Comparison of ENCODE assay signal across 18 cellular contexts in the genomic region with DNA sequence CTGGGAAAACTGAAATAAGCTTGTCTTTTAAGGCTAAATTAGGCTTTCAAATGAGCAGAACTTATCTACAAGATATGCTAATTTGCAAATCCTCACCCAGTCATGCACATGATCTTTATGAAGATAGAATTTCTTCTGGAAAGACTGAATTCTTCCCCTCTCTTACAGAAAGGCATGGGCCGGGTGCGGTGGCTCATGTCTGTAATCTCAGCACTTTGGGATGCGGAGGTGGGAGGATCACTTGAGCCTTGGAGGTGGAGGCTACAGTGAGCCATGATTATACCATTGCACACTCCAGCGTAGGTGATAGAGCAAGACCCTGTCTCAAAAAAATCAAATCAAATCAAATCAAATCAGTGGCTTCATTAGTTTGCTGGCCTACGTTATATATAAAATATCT. TPM values are rescaled to one million over a fixed set of nuclear protein-coding genes. Genes with fewer than 3 reads are reported as not detected.
A peak's percentile ranks its signal among the peaks of the same experiment; 100 is the strongest.
DNase-seq lines count a peak whose midpoint lies in the region; ATAC-seq lines count a peak whose summit lies in the region.
"Had no signal": no experiment of that assay in that cellular context is flagged by ENCODE, and none has a peak within 500 bp of the region (broad histone marks: within the 10 kb centered on the region; RNA-seq: fewer than 3 reads in every experiment).

No MANE protein-coding gene starts in this region.

- no peaks in the 10 kb centered on the region for H3K36me3 ChIP-seq in Karpas-422 (ENCODE audit: insufficient read depth, low read length)
- H3K36me3 ChIP-seq: BLaER1 treated with 17β-estradiol and CSF1 and Interleukin-3, amounts not matched to agents 10 nM and 100 nM had no signal

- H3K9ac ChIP-seq in Karpas-422 (ENCODE audit: low read length) = no peak overlapping the region
- H3K9ac ChIP-seq: BLaER1 treated with 17β-estradiol and CSF1 and Interleukin-3, amounts not matched to agents 10 nM and 100 nM had no signal

- H3K4me2 ChIP-seq in Karpas-422 (ENCODE audit: low read depth, low read length, poor library complexity, severe bottlenecking) = no peak overlapping the region
- H3K4me2 ChIP-seq: A549; BLaER1 treated with 17β-estradiol and CSF1 and Interleukin-3, amounts not matched to agents 10 nM and 100 nM had no signal

- H3K4me3 ChIP-seq in Karpas-422 (ENCODE audit: low read length) = no peak overlapping the region
- H3K4me3 ChIP-seq: A549; BLaER1 treated with 17β-estradiol and CSF1 and Interleukin-3, amounts not matched to agents 10 nM and 100 nM had no signal

- no peaks in the 10 kb centered on the region for H3K4me1 ChIP-seq in Karpas-422 (ENCODE audit: low read length)
- H3K4me1 ChIP-seq: A549; BLaER1 treated with 17β-estradiol and CSF1 and Interleukin-3, amounts not matched to agents 10 nM and 100 nM had no signal

- ATAC-seq in left cardiac atrium (no peak), GM18870 (IDR thresholded peaks at IDR 0.05; ENCODE audit: unreplicated experiment) (no peak)
- ATAC-seq: A549; CD8-positive, alpha-beta T cell had no signal

- no peaks in the 10 kb centered on the region for H3K27me3 ChIP-seq in Karpas-422 (ENCODE audit: low read length)
- H3K27me3 ChIP-seq: BLaER1 treated with 17β-estradiol and CSF1 and Interleukin-3, amounts not matched to agents 10 nM and 100 nM had no signal

- H3K9me2 ChIP-seq in Karpas-422 (replicated peaks; ENCODE audit: insufficient read depth, low read length) = no peaks in the 10 kb centered on the region

- intact Hi-C loops in posterior vena cava (cut with DNase I) = no loop called here
- intact Hi-C loops in left cardiac atrium (cut with DNase I) = no loop called here

- H3K9me3 ChIP-seq in Karpas-422 (ENCODE audit: low read length) = no peaks in the 10 kb centered on the region
- H3K9me3 ChIP-seq: A549; BLaER1 treated with 17β-estradiol and CSF1 and Interleukin-3, amounts not matched to agents 10 nM and 100 nM; Caco-2 had no signal

- no peaks in the 10 kb centered on the region for H3K79me2 ChIP-seq in Karpas-422 (ENCODE audit: low read length)

- DNase-seq in Karpas-422 (peak; percentile 31), left kidney (ENCODE audit: low read depth, low spot score) (peak; percentile 10), posterior vena cava (ENCODE audit: low spot score) (peak; percentile 51), left cardiac atrium (no peak)
- DNase-seq: AML-193; Caco-2; Calu3; CD4-positive, alpha-beta T cell; CD8-positive, alpha-beta T cell; DMS79 treated with DMSO at 0.1 percent for 48 hours; GF-D8 had no signal

- H3K27ac ChIP-seq in Karpas-422 (ENCODE audit: low read length) = no peak overlapping the region
- H3K27ac ChIP-seq: 22Rv1; A549; BLaER1 treated with 17β-estradiol and CSF1 and Interleukin-3, amounts not matched to agents 10 nM and 100 nM; C4-2B had no signal

- H2AFZ ChIP-seq in Karpas-422 (ENCODE audit: low read length) = no peak overlapping the region

- H4K20me1 ChIP-seq in Karpas-422 (ENCODE audit: insufficient read depth, low read depth, low read length) = no peaks in the 10 kb centered on the region
- H4K20me1 ChIP-seq: BLaER1 treated with 17β-estradiol and CSF1 and Interleukin-3, amounts not matched to agents 10 nM and 100 nM had no signal

RNA-seq across cellular contexts. Expression of gene FOXI3, which starts 11.7 kb away (rescaled TPM):
- total RNA-seq in Karpas-422 (2014; rRNA removed; shearing (Covaris generic); ENCODE audit: low replicate concordance) = not detected in 2 replicates
- total RNA-seq in posterior vena cava (not detected), left cardiac atrium (not detected)
- total RNA-seq: A172; B cell; Caco-2; Calu3; CD4-positive, alpha-beta T cell; CD8-positive, alpha-beta T cell had no signal
